34 cellular contexts compared by ENCODE assay signal in the genomic region with DNA sequence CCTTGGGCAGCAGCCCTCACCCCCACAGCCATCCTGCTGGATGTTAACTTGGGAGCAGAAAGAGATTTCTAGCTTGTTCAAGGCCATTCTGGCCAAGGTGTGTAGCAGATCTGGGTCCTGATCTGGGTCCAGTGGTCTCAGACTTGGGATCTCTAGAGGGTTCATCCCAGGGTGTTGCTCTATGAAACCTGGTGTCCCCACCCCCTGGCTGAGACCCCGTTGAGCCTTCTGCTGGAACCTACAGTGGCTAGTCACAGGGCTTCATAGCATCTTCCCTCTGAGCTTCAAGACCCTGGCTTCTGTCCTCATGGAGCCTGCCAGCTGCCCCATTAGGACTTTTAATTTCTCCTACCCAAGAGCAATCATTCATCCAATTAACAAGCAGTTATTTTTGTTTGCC.
"Had no signal": no experiment of that assay in that cellular context is flagged by ENCODE, and none has a peak within 500 bp of the region (broad histone marks: within the 10 kb centered on the region; RNA-seq: fewer than 3 reads in every experiment).

No MANE protein-coding gene starts in this region.

- H3K27me3 Mint-ChIP-seq: activated CD4-positive, alpha-beta memory T cell treated with anti-CD3 and anti-CD28 coated beads for 36 hours had no signal

- H3K27me3 ChIP-seq: adrenal gland, cardiac muscle cell had no signal

- H3K9me3 ChIP-seq: adrenal gland had no signal

- H3K27ac Mint-ChIP-seq: activated B cell treated with CpG ODN at 0.5 μM for 24 hours; activated CD4-positive, alpha-beta memory T cell treated with anti-CD3 and anti-CD28 coated beads for 36 hours; activated CD4-positive, alpha-beta T cell treated with anti-CD3 and anti-CD28 coated beads, Interleukin-2, amount 10 ng/mL, durations not matched to agents 24 days and 14 days; activated CD8-positive, alpha-beta T cell treated with anti-CD3 and anti-CD28 coated beads for 36 hours; activated naive CD4-positive, alpha-beta T cell treated with anti-CD3 and anti-CD28 coated beads for 36 hours; activated naive CD4-positive, alpha-beta T cell treated with anti-CD3 and anti-CD28 coated beads, Interleukin-2, amount 50 U/mL, for 72 hours; activated naive CD8-positive, alpha-beta T cell treated with anti-CD3 and anti-CD28 coated beads for 36 hours; activated T-cell treated with anti-CD3 and anti-CD28 coated beads, Interleukin-2, amount 50 U/mL, for 72 hours; activated T-helper 1 cell treated with anti-CD3 and anti-CD28 coated beads, Interleukin-12 subunit alpha, Interleukin-12 subunit beta, Interleukin-2, Interleukin-4 antibody, amounts not matched to agents 30 ng/mL and 10 ng/mL and 1 ng/mL, durations not matched to agents 14 hours and 24 hours and 36 hours; activated T-helper 17 cell treated with anti-CD3 and anti-CD28 coated beads, Interleukin-2, amount 50 U/mL, for 72 hours; T-helper 1 cell treated with Interleukin-12 subunit alpha and Interleukin-12 subunit beta and Interleukin-4 antibody, amounts not matched to agents 30 μg/mL and 1 μg/mL, for 36 hours; T-helper 2 cell treated with Interferon-gamma antibody and Interleukin-4, amounts not matched to agents 5 μg/mL and 100 μg/mL, for 36 hours had no signal

- H3K36me3 ChIP-seq: adrenal gland, cardiac muscle cell had no signal

- H3K9me3 Mint-ChIP-seq: activated B cell treated with CpG ODN at 0.5 μM for 24 hours; activated CD4-positive, alpha-beta memory T cell treated with anti-CD3 and anti-CD28 coated beads for 36 hours; activated CD4-positive, alpha-beta T cell treated with anti-CD3 and anti-CD28 coated beads, Interleukin-2, amount 10 ng/mL, durations not matched to agents 24 days and 14 days; activated CD8-positive, alpha-beta T cell treated with anti-CD3 and anti-CD28 coated beads for 36 hours; activated naive CD4-positive, alpha-beta T cell treated with anti-CD3 and anti-CD28 coated beads for 36 hours; activated naive CD4-positive, alpha-beta T cell treated with anti-CD3 and anti-CD28 coated beads, Interleukin-2, amount 50 U/mL, for 72 hours; activated naive CD8-positive, alpha-beta T cell treated with anti-CD3 and anti-CD28 coated beads for 36 hours; activated T-cell treated with anti-CD3 and anti-CD28 coated beads, Interleukin-2, amount 50 U/mL, for 4 hours; activated T-cell treated with anti-CD3 and anti-CD28 coated beads, Interleukin-2, amount 50 U/mL, for 72 hours; activated T-helper 1 cell treated with anti-CD3 and anti-CD28 coated beads, Interleukin-12 subunit alpha, Interleukin-12 subunit beta, Interleukin-2, Interleukin-4 antibody, amounts not matched to agents 30 ng/mL and 10 ng/mL and 1 ng/mL, durations not matched to agents 14 hours and 24 hours and 36 hours; activated T-helper 17 cell treated with anti-CD3 and anti-CD28 coated beads, Interleukin-2, amount 50 U/mL, for 72 hours; brain; T-helper 1 cell treated with Interleukin-12 subunit alpha and Interleukin-12 subunit beta and Interleukin-4 antibody, amounts not matched to agents 30 μg/mL and 1 μg/mL, for 36 hours; T-helper 2 cell treated with Interferon-gamma antibody and Interleukin-4, amounts not matched to agents 5 μg/mL and 100 μg/mL, for 36 hours had no signal

- H3K4me3 ChIP-seq: adrenal gland, cardiac muscle cell had no signal

- H3K36me3 Mint-ChIP-seq: activated CD4-positive, alpha-beta memory T cell treated with anti-CD3 and anti-CD28 coated beads for 36 hours; activated naive CD4-positive, alpha-beta T cell treated with anti-CD3 and anti-CD28 coated beads, Interleukin-2, amount 50 U/mL, for 72 hours; activated naive CD8-positive, alpha-beta T cell treated with anti-CD3 and anti-CD28 coated beads for 36 hours; brain had no signal

- H3K27ac ChIP-seq: adrenal gland, cardiac muscle cell, VCaP had no signal

- H3K4me1 Mint-ChIP-seq: activated B cell treated with CpG ODN at 0.5 μM for 24 hours; activated CD4-positive, alpha-beta T cell treated with anti-CD3 and anti-CD28 coated beads, Interleukin-2, amount 10 ng/mL, durations not matched to agents 24 days and 14 days; activated naive CD8-positive, alpha-beta T cell treated with anti-CD3 and anti-CD28 coated beads for 36 hours; activated T-helper 17 cell treated with anti-CD3 and anti-CD28 coated beads, Interleukin-2, amount 50 U/mL, for 72 hours had no signal

- ATAC-seq: activated CD8-positive, alpha-beta T cell treated with anti-CD3 and anti-CD28 coated beads for 36 hours; activated naive CD4-positive, alpha-beta T cell treated with anti-CD3 and anti-CD28 coated beads, Interleukin-2, amount 50 U/mL, for 72 hours; activated T-cell treated with anti-CD3 and anti-CD28 coated beads, Interleukin-2, amount 50 U/mL, for 4 hours; activated T-cell treated with anti-CD3 and anti-CD28 coated beads, Interleukin-2, amount 50 U/mL, for 72 hours; activated T-helper 17 cell treated with anti-CD3 and anti-CD28 coated beads, Interleukin-2, amount 50 U/mL, for 72 hours had no signal

- DNase-seq: activated B cell treated with CpG ODN at 0.5 μM for 24 hours; activated CD4-positive, alpha-beta memory T cell treated with anti-CD3 and anti-CD28 coated beads for 36 hours; activated CD4-positive, alpha-beta T cell treated with anti-CD3 and anti-CD28 coated beads for 4 hours; activated CD4-positive, alpha-beta T cell treated with anti-CD3 and anti-CD28 coated beads, Interleukin-2, amount 10 ng/mL, durations not matched to agents 24 days and 14 days; activated CD4-positive, alpha-beta T cell treated with anti-CD3 and anti-CD28 coated beads, Interleukin-2, amount 50 U/mL, for 1 hour; activated CD4-positive, alpha-beta T cell treated with anti-CD3 and anti-CD28 coated beads, Interleukin-2, amount 50 U/mL, for 4 hours; activated CD4-positive, CD25-positive, alpha-beta regulatory T cell treated with anti-CD3 and anti-CD28 coated beads, Interleukin-2, amount 50 U/mL, for 72 hours; activated CD8-positive, alpha-beta memory T cell treated with anti-CD3 and anti-CD28 coated beads, Interleukin-2, amount 50 U/mL, for 4 hours; activated CD8-positive, alpha-beta T cell treated with anti-CD3 and anti-CD28 coated beads for 36 hours; activated effector memory CD4-positive, alpha-beta T cell treated with anti-CD3 and anti-CD28 coated beads, Interleukin-2, amount 50 U/mL, for 16 hours; activated gamma-delta T cell treated with Interleukin-2 at 50 U/mL for 16 hours; activated naive CD4-positive, alpha-beta T cell; activated naive CD4-positive, alpha-beta T cell treated with anti-CD3 and anti-CD28 coated beads for 36 hours; activated naive CD4-positive, alpha-beta T cell treated with anti-CD3 and anti-CD28 coated beads, Interleukin-2, amount 50 U/mL, for 16 hours; activated naive CD8-positive, alpha-beta T cell treated with anti-CD3 and anti-CD28 coated beads for 36 hours; activated T-cell treated with anti-CD3 and anti-CD28 coated beads for 4 hours; activated T-cell treated with anti-CD3 and anti-CD28 coated beads, Interleukin-2, amount 50 U/mL, for 1 hour; activated T-cell treated with anti-CD3 and anti-CD28 coated beads, Interleukin-2, amount 50 U/mL, for 4 hours; activated T-cell treated with anti-CD3 and anti-CD28 coated beads, Interleukin-2, amount 50 U/mL, for 72 hours; adrenal gland; amniotic stem cell; aorta; central memory CD4-positive, alpha-beta T cell; T-helper 1 cell; T-helper 2 cell; T-helper 9 cell had no signal

- H3K4me3 Mint-ChIP-seq: activated B cell treated with CpG ODN at 0.5 μM for 24 hours; activated CD4-positive, alpha-beta memory T cell treated with anti-CD3 and anti-CD28 coated beads for 36 hours; activated CD4-positive, alpha-beta T cell treated with anti-CD3 and anti-CD28 coated beads, Interleukin-2, amount 10 ng/mL, durations not matched to agents 24 days and 14 days; activated CD8-positive, alpha-beta T cell treated with anti-CD3 and anti-CD28 coated beads for 36 hours; activated naive CD4-positive, alpha-beta T cell treated with anti-CD3 and anti-CD28 coated beads for 36 hours; activated naive CD8-positive, alpha-beta T cell treated with anti-CD3 and anti-CD28 coated beads for 36 hours; activated T-cell treated with anti-CD3 and anti-CD28 coated beads, Interleukin-2, amount 50 U/mL, for 4 hours; activated T-cell treated with anti-CD3 and anti-CD28 coated beads, Interleukin-2, amount 50 U/mL, for 72 hours; activated T-helper 1 cell treated with anti-CD3 and anti-CD28 coated beads, Interleukin-12 subunit alpha, Interleukin-12 subunit beta, Interleukin-2, Interleukin-4 antibody, amounts not matched to agents 30 ng/mL and 10 ng/mL and 1 ng/mL, durations not matched to agents 14 hours and 24 hours and 36 hours; activated T-helper 17 cell treated with anti-CD3 and anti-CD28 coated beads, Interleukin-2, amount 50 U/mL, for 72 hours; T-helper 1 cell treated with Interleukin-12 subunit alpha and Interleukin-12 subunit beta and Interleukin-4 antibody, amounts not matched to agents 30 μg/mL and 1 μg/mL, for 36 hours; T-helper 2 cell treated with Interferon-gamma antibody and Interleukin-4, amounts not matched to agents 5 μg/mL and 100 μg/mL, for 36 hours had no signal

- H3K4me1 ChIP-seq: adrenal gland had no signal
